ENCODE assay signal across 1 cellular context in the genomic region with DNA sequence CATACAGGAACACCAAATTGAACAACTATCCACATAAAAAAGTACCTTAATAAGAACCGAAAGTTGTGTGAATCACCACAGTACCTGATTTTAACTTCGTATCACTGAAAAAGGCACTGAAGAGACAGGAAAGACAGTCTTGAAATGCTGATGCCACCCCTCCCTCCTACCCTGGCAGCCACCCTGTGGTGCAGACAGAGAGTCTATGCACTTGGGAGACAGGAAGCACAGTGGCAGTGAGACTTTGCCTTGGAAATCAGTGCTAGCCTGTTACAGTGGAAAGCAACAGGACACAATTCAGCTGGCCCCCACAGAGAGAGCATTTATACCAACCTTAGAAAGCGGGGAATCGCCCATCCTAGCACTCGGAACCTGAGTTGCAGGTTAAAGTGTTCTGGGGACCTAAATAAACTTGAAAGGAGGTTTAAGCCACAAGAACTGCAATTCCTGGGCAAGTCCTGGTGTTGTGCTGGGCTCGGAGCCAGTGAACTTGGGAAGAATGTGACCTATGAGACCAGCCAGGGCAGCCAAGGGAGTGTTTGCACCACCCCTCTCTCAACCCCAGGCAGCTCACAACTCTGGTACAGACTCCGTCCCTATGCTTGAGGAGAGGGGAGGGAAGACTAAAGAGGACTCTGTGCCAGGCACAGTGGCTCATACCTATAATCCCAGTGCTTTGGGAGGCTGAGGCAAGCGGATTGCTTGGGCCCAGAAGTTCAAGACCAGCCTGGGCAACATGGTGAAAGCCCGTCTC.
TF ChIP-seq lines count a peak whose summit lies in the region.

No MANE protein-coding gene starts in this region.

TF ChIP-seq in HepG2, 621 proteins besides CTCF, POLR2A, EP300 and RAD21 (continued from another document):
- no peak for TF ChIP-seq ASH2L (IDR thresholded peaks at IDR 0.05; ENCODE audit: insufficient read length, low read depth, low read length)
- TF ChIP-seq ISL2 (CRISPR knock-in tag; IDR thresholded peaks at IDR 0.05), result no peak
- no peak for TF ChIP-seq RFXANK (CRISPR knock-in tag; IDR thresholded peaks at IDR 0.05)
- no peak for TF ChIP-seq SPEN (CRISPR knock-in tag; IDR thresholded peaks at IDR 0.05; ENCODE audit: low read depth)
- no peak for TF ChIP-seq ZFP36L2 (CRISPR knock-in tag; IDR thresholded peaks at IDR 0.05)
- TF ChIP-seq, protein P1, sequence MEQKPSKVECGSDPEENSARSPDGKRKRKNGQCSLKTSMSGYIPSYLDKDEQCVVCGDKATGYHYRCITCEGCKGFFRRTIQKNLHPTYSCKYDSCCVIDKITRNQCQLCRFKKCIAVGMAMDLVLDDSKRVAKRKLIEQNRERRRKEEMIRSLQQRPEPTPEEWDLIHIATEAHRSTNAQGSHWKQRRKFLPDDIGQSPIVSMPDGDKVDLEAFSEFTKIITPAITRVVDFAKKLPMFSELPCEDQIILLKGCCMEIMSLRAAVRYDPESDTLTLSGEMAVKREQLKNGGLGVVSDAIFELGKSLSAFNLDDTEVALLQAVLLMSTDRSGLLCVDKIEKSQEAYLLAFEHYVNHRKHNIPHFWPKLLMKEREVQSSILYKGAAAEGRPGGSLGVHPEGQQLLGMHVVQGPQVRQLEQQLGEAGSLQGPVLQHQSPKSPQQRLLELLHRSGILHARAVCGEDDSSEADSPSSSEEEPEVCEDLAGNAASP (CRISPR knock-in tag; IDR thresholded peaks at IDR 0.05; ENCODE audit: borderline replicate concordance), result 0 out of 2 replicates have a peak, but pooled peaks have one; percentile 8
- TF ChIP-seq, protein P2, sequence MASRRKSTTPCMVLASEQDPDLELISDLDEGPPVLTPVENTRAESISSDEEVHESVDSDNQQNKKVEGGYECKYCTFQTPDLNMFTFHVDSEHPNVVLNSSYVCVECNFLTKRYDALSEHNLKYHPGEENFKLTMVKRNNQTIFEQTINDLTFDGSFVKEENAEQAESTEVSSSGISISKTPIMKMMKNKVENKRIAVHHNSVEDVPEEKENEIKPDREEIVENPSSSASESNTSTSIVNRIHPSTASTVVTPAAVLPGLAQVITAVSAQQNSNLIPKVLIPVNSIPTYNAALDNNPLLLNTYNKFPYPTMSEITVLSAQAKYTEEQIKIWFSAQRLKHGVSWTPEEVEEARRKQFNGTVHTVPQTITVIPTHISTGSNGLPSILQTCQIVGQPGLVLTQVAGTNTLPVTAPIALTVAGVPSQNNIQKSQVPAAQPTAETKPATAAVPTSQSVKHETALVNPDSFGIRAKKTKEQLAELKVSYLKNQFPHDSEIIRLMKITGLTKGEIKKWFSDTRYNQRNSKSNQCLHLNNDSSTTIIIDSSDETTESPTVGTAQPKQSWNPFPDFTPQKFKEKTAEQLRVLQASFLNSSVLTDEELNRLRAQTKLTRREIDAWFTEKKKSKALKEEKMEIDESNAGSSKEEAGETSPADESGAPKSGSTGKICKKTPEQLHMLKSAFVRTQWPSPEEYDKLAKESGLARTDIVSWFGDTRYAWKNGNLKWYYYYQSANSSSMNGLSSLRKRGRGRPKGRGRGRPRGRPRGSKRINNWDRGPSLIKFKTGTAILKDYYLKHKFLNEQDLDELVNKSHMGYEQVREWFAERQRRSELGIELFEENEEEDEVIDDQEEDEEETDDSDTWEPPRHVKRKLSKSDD (CRISPR knock-in tag; IDR thresholded peaks at IDR 0.05; ENCODE audit: low read depth), result no peak
- TF ChIP-seq, protein P3, sequence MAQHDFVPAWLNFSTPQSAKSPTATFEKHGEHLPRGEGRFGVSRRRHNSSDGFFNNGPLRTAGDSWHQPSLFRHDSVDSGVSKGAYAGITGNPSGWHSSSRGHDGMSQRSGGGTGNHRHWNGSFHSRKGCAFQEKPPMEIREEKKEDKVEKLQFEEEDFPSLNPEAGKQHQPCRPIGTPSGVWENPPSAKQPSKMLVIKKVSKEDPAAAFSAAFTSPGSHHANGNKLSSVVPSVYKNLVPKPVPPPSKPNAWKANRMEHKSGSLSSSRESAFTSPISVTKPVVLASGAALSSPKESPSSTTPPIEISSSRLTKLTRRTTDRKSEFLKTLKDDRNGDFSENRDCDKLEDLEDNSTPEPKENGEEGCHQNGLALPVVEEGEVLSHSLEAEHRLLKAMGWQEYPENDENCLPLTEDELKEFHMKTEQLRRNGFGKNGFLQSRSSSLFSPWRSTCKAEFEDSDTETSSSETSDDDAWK (CRISPR knock-in tag; IDR thresholded peaks at IDR 0.05), result no peak
- TF ChIP-seq ZNF138 (CRISPR knock-in tag; IDR thresholded peaks at IDR 0.05; ENCODE audit: low read depth), result no peak
- TF ChIP-seq KLF11 (CRISPR knock-in tag; IDR thresholded peaks at IDR 0.05), result no peak
